2 cellular contexts compared by ENCODE assay signal in the genomic region with DNA sequence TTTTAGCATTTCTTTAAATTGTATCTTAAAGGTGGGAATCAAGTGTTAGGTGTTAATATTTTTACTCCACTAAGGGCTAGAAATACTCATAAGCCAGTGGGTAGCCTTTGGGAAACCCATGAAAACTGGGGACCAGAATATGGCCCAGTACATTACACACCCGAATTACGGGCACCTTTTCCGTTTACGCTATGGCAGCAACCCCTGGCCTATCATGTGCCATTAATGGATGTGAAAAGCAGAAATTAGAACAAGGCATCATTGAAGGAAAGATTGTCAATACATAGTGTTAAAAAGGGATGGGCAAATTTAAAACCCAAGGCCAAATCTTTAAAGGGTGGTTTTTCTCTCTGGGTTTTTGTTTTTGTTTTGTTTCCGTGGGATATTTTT.
TF ChIP-seq lines count a peak whose summit lies in the region.

No MANE protein-coding gene starts in this region.

TF ChIP-seq in HEK293, 187 proteins besides CTCF, POLR2A, EP300 and RAD21:
- TF ChIP-seq ZBTB8A (tag by site-specific recombination; IDR thresholded peaks at IDR 0.05) = 0 out of 2 replicates have a peak, but pooled peaks have one; percentile 8
- no peak for TF ChIP-seq ZNF121 (tag by site-specific recombination; IDR thresholded peaks at IDR 0.05)
- TF ChIP-seq ZNF335 (tag by site-specific recombination; conservative IDR thresholded peaks at IDR 0.05) = peak; percentile 31
- no peak for TF ChIP-seq TRIM28 (IDR thresholded peaks at IDR 0.05; ENCODE audit: borderline replicate concordance, low read length)
- TF ChIP-seq ZNF114 (tag by site-specific recombination; IDR thresholded peaks at IDR 0.05) = no peak
TF ChIP-seq in HEK293: peak in this region for 2.

TF ChIP-seq in K562, 482 proteins besides CTCF, POLR2A, EP300 and RAD21:
- TF ChIP-seq TBL1XR1 (IDR thresholded peaks at IDR 0.05; ENCODE audit: low read length in 2 of 2) (no peak), EP400 (IDR thresholded peaks at IDR 0.05) (0 out of 2 replicates have a peak, but pooled peaks have one; percentile 0)
